ENCODE assay signal across 7 cellular contexts in the genomic region with DNA sequence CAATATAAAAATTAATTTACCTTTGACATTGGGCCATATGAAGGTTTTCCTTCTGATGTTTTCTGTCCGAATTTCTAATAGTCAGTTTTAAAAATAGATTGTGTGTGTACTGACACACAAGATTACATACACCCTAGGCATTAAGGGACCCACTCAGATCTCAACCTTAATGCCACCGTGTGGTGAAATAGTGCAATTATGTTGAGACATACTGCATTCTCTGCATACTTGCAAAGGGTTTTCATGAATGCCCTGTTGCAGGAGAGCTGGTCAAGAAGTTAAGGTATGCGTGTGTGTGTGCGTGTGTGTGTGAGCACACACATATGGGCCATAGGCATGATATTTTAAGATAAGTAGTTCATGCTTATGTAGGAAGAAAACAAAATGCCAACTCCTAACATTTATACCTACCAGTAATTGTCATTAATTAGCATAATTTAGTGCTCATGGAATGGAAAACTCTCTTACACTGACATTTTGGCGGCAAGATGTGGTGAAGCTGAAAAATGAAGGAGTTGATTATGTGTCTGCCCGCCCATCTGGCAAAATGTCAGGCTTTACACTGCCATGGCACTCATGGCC. TPM values are rescaled to one million over a fixed set of nuclear protein-coding genes. Genes with fewer than 3 reads are reported as not detected.
DNase-seq lines count a peak whose midpoint lies in the region; ATAC-seq and TF ChIP-seq lines count a peak whose summit lies in the region.

No MANE protein-coding gene starts in this region.

- no peaks in the 10 kb centered on the region for H3K9me3 ChIP-seq in upper lobe of left lung

- WGBS in upper lobe of left lung, 2 donors: 43 to 49% methylated on average over 6 of the region's 6 CpGs

- H3K27me3 ChIP-seq in upper lobe of left lung: no peaks in the 10 kb centered on the region

- no peaks in the 10 kb centered on the region for H3K36me3 ChIP-seq in upper lobe of left lung

- no peak overlapping the region for H3K27ac ChIP-seq in upper lobe of left lung

- ATAC-seq in upper lobe of left lung (ENCODE audit: low FRiP score in 2 of 2): peak; percentile 68 to 69

- TF ChIP-seq EP300 in upper lobe of left lung (IDR thresholded peaks at IDR 0.05): no peak

- TF ChIP-seq POLR2A in upper lobe of left lung (IDR thresholded peaks at IDR 0.05): no peak

- no peak overlapping the region for H3K4me3 ChIP-seq in upper lobe of left lung

- in situ Hi-C loops in GM13977 (cut with MboI; ENCODE audit: low pct_unique_long_range_greater_than_20kb, low sequenced_read_pairs, unreplicated experiment): no loop called here

- no peaks in the 10 kb centered on the region for H3K4me1 ChIP-seq in upper lobe of left lung

- DNase-seq in GM13977 (ENCODE audit: low spot score) (peak; percentile 33), LoVo (ENCODE audit: low spot score) (peak; percentile 56), UCSD-AML1 (lab: John Stamatoyannopoulos, UW; ENCODE audit: unreplicated experiment) (peak; percentile 9), hepatic stellate cell (ENCODE audit: low spot score) (peak; percentile 31), upper lobe of left lung (peak in 1 of 2 donors; percentile 23), OCI-M2 (lab: John Stamatoyannopoulos, UW; ENCODE audit: unreplicated experiment) (no peak), middle frontal gyrus (ENCODE audit: extremely low spot score, low spot score) (no peak)

- peak; percentile 38 for TF ChIP-seq CTCF in GM13977 (IDR thresholded peaks at IDR 0.05; ENCODE audit: extremely low read depth, insufficient read depth, missing control alignments)
- peak in 4 of 6 experiments; percentile 23 to 60 (median 40) for TF ChIP-seq CTCF in upper lobe of left lung (IDR thresholded peaks at IDR 0.05)

RNA-seq across cellular contexts. Expression of a gene that starts 58.8 kb away (rescaled TPM):
- 1 to 10 TPM in 2 of 6 donors, under 1 TPM in 3, not detected in 1; 0.33 to 3.1 (median 0.39) TPM for total RNA-seq in upper lobe of left lung

Comparison
In these comparisons a context has a peak if more than half of its experiments do, and no peak if none do; other contexts are left out.
1. DNase-seq: peak in GM13977 (single experiment), LoVo (single experiment), UCSD-AML1 (single experiment) and hepatic stellate cell (single experiment); none in OCI-M2 (single experiment) and middle frontal gyrus (single experiment).